In the genomic region with DNA sequence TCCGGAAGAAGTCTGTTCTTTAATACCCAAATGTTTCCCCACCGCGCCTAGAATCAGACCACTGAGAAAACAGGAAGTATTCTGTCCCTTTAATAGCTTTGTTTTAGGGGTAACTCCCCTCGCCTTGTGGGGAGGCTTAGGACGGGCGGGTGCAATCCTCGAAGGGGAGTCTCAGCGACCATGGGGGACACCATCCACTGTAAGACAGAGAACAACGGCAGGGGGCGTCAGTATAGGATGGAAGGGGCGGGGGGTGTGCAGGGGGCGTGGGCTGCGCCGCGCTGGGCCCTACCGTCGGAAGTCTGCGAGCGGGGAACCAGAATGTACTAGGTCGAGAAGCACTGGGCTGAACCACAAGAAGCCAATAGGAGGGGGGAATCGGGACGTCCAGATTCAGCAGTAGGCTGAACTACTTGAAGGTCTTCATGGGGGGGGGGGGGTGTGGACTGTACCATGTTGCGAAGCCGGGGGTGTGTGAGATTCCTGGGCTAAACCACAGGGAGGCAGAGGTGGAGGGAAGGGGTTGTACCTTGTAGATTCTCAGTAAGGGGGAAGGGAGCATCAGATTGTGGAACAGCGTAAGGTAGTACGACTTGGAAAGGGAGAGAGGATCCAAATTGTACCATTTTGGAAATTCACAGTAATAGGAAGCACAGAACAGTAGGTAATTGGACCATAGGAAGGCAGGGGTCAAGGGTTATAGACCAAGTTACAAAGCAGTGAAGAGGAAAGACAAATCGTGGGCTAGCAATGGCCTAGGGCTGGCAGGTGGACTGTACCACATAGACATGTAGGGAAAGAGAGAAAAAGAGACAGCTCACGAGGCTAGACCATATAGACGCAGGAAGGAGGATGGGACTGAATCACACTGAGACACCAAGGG, we compare ENCODE assay signal across 8 cellular contexts. TPM values are rescaled to one million over a fixed set of nuclear protein-coding genes. Genes with fewer than 3 reads are reported as not detected.
A peak's percentile ranks its signal among the peaks of the same experiment; 100 is the strongest.
DNase-seq lines count a peak whose midpoint lies in the region; ATAC-seq and TF ChIP-seq lines count a peak whose summit lies in the region.

No MANE protein-coding gene starts in this region.

- no peaks in the 10 kb centered on the region for H3K9me3 Mint-ChIP-seq in activated CD4-positive, alpha-beta T cell treated with anti-CD3 and anti-CD28 coated beads, Interleukin-2, amount 10 ng/mL, durations not matched to agents 24 days and 14 days

- H3K4me1 ChIP-seq in left lung: peaks cover 17 to 49% of the 10 kb centered on the region in 2 donors

- peak overlapping the region; percentile 86 for H3K4me3 Mint-ChIP-seq in activated CD4-positive, alpha-beta T cell treated with anti-CD3 and anti-CD28 coated beads, Interleukin-2, amount 10 ng/mL, durations not matched to agents 24 days and 14 days

- peak overlapping the region; percentile 10 to 64 for H3K4me3 ChIP-seq in left lung

- peak overlapping the region; percentile 91 to 94 for H3K27ac ChIP-seq in left lung

- H3K4me1 Mint-ChIP-seq in activated CD4-positive, alpha-beta T cell treated with anti-CD3 and anti-CD28 coated beads, Interleukin-2, amount 10 ng/mL, durations not matched to agents 24 days and 14 days: peaks cover 35% of the 10 kb centered on the region

- H3K27me3 ChIP-seq in left lung: no peaks in the 10 kb centered on the region

- H3K27ac Mint-ChIP-seq in activated CD4-positive, alpha-beta T cell treated with anti-CD3 and anti-CD28 coated beads, Interleukin-2, amount 10 ng/mL, durations not matched to agents 24 days and 14 days: peak overlapping the region; percentile 99

- DNase-seq in AG08396 (ENCODE audit: low spot score): peak; percentile 94
- peak; percentile 93 for DNase-seq in NCI-H510A treated with DMSO at 0.1 percent for 48 hours (lab: John Stamatoyannopoulos, UW)
- DNase-seq in activated CD4-positive, alpha-beta T cell treated with anti-CD3 and anti-CD28 coated beads, Interleukin-2, amount 10 ng/mL, durations not matched to agents 24 days and 14 days: peak; percentile 94
- peak; percentile 94 for DNase-seq in dedifferentiated amniotic fluid mesenchymal stem cell (ENCODE audit: extremely low spot score)
- DNase-seq in left lung: peak in 1 of 2 donors; percentile 85
- peak; percentile 51 to 61 for DNase-seq in stimulated activated CD4-positive, alpha-beta T cell treated with anti-CD3 and anti-CD28 coated beads, Interleukin-2, amount 100 ng/mL, for 48 hours

- no peak for TF ChIP-seq CTCF in left lung (IDR thresholded peaks at IDR 0.05)

- ATAC-seq in GM18873 (IDR thresholded peaks at IDR 0.05; ENCODE audit: low FRiP score, unreplicated experiment) (peak; percentile 21), HG03432 (IDR thresholded peaks at IDR 0.05; ENCODE audit: unreplicated experiment) (peak; percentile 13), left lung (peak; percentile 49)

- peaks cover 2% of the 10 kb centered on the region for H3K27me3 Mint-ChIP-seq in activated CD4-positive, alpha-beta T cell treated with anti-CD3 and anti-CD28 coated beads, Interleukin-2, amount 10 ng/mL, durations not matched to agents 24 days and 14 days

- intact Hi-C loops in activated CD4-positive, alpha-beta T cell treated with anti-CD3 and anti-CD28 coated beads, Interleukin-2, amount 10 ng/mL, durations not matched to agents 24 days and 14 days (cut with micrococcal nuclease): loop anchor here (1.0 to 10.0 kb wide), 10 partner anchors 8 to 1239 kb away; a partner anchor contains a TSS
- intact Hi-C loops in left lung (cut with DNase I): no loop called here

- no peaks in the 10 kb centered on the region for H3K9me3 ChIP-seq in left lung

- H3K36me3 Mint-ChIP-seq in activated CD4-positive, alpha-beta T cell treated with anti-CD3 and anti-CD28 coated beads, Interleukin-2, amount 10 ng/mL, durations not matched to agents 24 days and 14 days (ENCODE audit: low read depth): peaks cover 2% of the 10 kb centered on the region

- no peaks in the 10 kb centered on the region for H3K36me3 ChIP-seq in left lung

RNA-seq across cellular contexts. Expression of a gene that starts 1.0 kb away (rescaled TPM):
- 10.7 and 11.2 TPM in 2 replicates for total RNA-seq in activated CD4-positive, alpha-beta T cell treated with anti-CD3 and anti-CD28 coated beads, Interleukin-2, amount 10 ng/mL, durations not matched to agents 24 days and 14 days
- 10 to 100 TPM in 1 of 2 donors, 1 to 10 TPM in 1; 8.9 to 10.5 TPM for total RNA-seq in left lung

RNA-seq across cellular contexts. Expression of a gene that starts 7.8 kb away (rescaled TPM):
- 10.9 and 12.5 TPM in 2 replicates for total RNA-seq in activated CD4-positive, alpha-beta T cell treated with anti-CD3 and anti-CD28 coated beads, Interleukin-2, amount 10 ng/mL, durations not matched to agents 24 days and 14 days
- total RNA-seq in left lung: 1 to 10 TPM; 3.6 to 3.9 TPM

RNA-seq across cellular contexts. Expression of a gene that starts 18.9 kb away (rescaled TPM):
- total RNA-seq in activated CD4-positive, alpha-beta T cell treated with anti-CD3 and anti-CD28 coated beads, Interleukin-2, amount 10 ng/mL, durations not matched to agents 24 days and 14 days: 36.4 and 39.0 TPM in 2 replicates
- 10 to 100 TPM; 21.3 to 27.5 TPM for total RNA-seq in left lung

RNA-seq across cellular contexts. Expression of a gene that starts 19.2 kb away (rescaled TPM):
- total RNA-seq in activated CD4-positive, alpha-beta T cell treated with anti-CD3 and anti-CD28 coated beads, Interleukin-2, amount 10 ng/mL, durations not matched to agents 24 days and 14 days: 1,885 and 1,938 TPM in 2 replicates
- total RNA-seq in left lung: 1,000 to 10,000 TPM; 1,028 to 1,088 TPM

RNA-seq across cellular contexts. Expression of a gene that starts 23.3 kb away (rescaled TPM):
- total RNA-seq in activated CD4-positive, alpha-beta T cell treated with anti-CD3 and anti-CD28 coated beads, Interleukin-2, amount 10 ng/mL, durations not matched to agents 24 days and 14 days: 5.1 and 6.4 TPM in 2 replicates
- total RNA-seq in left lung: 10 to 100 TPM; 15.5 to 50.0 TPM
